Comparison of ENCODE assay signal across 23 cellular contexts in genomic region chr6:68978411-68978810, GRCh38.
"Had no signal": no experiment of that assay in that cellular context is flagged by ENCODE, and none has a peak within 500 bp of the region (broad histone marks: within the 10 kb centered on the region; RNA-seq: fewer than 3 reads in every experiment).

No MANE protein-coding gene starts in this region.

- H3K27me3 ChIP-seq: cardiac muscle cell, MG63 had no signal

- H3K9me3 Mint-ChIP-seq: activated B cell treated with CpG ODN at 0.5 μM for 24 hours; activated CD4-positive, alpha-beta T cell treated with anti-CD3 and anti-CD28 coated beads, Interleukin-2, amount 10 ng/mL, durations not matched to agents 24 days and 14 days; activated naive CD4-positive, alpha-beta T cell treated with anti-CD3 and anti-CD28 coated beads for 36 hours; activated T-cell treated with anti-CD3 and anti-CD28 coated beads, Interleukin-2, amount 50 U/mL, for 4 hours; brain had no signal

- H3K27ac Mint-ChIP-seq: activated B cell treated with CpG ODN at 0.5 μM for 24 hours; activated CD4-positive, alpha-beta T cell treated with anti-CD3 and anti-CD28 coated beads, Interleukin-2, amount 10 ng/mL, durations not matched to agents 24 days and 14 days; activated naive CD4-positive, alpha-beta T cell treated with anti-CD3 and anti-CD28 coated beads for 36 hours; activated naive CD8-positive, alpha-beta T cell; brain had no signal

- DNase-seq: activated B cell treated with CpG ODN at 0.5 μM for 24 hours; activated CD4-positive, alpha-beta T cell treated with anti-CD3 and anti-CD28 coated beads for 1 hour; activated CD4-positive, alpha-beta T cell treated with anti-CD3 and anti-CD28 coated beads, Interleukin-2, amount 10 ng/mL, durations not matched to agents 24 days and 14 days; activated CD4-positive, alpha-beta T cell treated with anti-CD3 and anti-CD28 coated beads, Interleukin-2, amount 50 U/mL, for 48 hours; activated gamma-delta T cell; activated naive CD4-positive, alpha-beta T cell treated with anti-CD3 and anti-CD28 coated beads for 36 hours; activated T-cell treated with anti-CD3 and anti-CD28 coated beads, Interleukin-2, amount 50 U/mL, for 4 hours; amygdala; cerebellar nuclear complex; MG63; NCI-H1105 treated with DMSO at 0.1 percent for 48 hours; NCI-H1436 treated with DMSO at 0.1 percent for 48 hours; NCI-H187; NCI-H2081; NCI-H446; NCI-H524; PC-9; SK-N-SH; T-helper 1 cell had no signal

- H3K36me3 Mint-ChIP-seq: activated naive CD8-positive, alpha-beta T cell had no signal

- H3K9me3 ChIP-seq: MG63, SK-N-SH had no signal

- H3K4me1 Mint-ChIP-seq: activated B cell treated with CpG ODN at 0.5 μM for 24 hours; activated CD4-positive, alpha-beta T cell treated with anti-CD3 and anti-CD28 coated beads, Interleukin-2, amount 10 ng/mL, durations not matched to agents 24 days and 14 days had no signal

- H3K4me3 ChIP-seq: cardiac muscle cell, MG63, PC-9 had no signal

- H3K4me3 Mint-ChIP-seq: activated B cell treated with CpG ODN at 0.5 μM for 24 hours; activated CD4-positive, alpha-beta T cell treated with anti-CD3 and anti-CD28 coated beads, Interleukin-2, amount 10 ng/mL, durations not matched to agents 24 days and 14 days; activated naive CD4-positive, alpha-beta T cell treated with anti-CD3 and anti-CD28 coated beads for 36 hours; activated naive CD8-positive, alpha-beta T cell; activated T-cell treated with anti-CD3 and anti-CD28 coated beads, Interleukin-2, amount 50 U/mL, for 4 hours; brain had no signal

- H3K36me3 ChIP-seq: cardiac muscle cell, MG63 had no signal

- H3K27me3 Mint-ChIP-seq: activated B cell treated with CpG ODN at 0.5 μM for 24 hours; activated naive CD8-positive, alpha-beta T cell; brain had no signal

- ATAC-seq: activated T-cell treated with anti-CD3 and anti-CD28 coated beads, Interleukin-2, amount 50 U/mL, for 4 hours had no signal

- H3K27ac ChIP-seq: cardiac muscle cell, KMS-11, PC-9 had no signal
